Comparison of ENCODE assay signal across 8 cellular contexts in the genomic region with DNA sequence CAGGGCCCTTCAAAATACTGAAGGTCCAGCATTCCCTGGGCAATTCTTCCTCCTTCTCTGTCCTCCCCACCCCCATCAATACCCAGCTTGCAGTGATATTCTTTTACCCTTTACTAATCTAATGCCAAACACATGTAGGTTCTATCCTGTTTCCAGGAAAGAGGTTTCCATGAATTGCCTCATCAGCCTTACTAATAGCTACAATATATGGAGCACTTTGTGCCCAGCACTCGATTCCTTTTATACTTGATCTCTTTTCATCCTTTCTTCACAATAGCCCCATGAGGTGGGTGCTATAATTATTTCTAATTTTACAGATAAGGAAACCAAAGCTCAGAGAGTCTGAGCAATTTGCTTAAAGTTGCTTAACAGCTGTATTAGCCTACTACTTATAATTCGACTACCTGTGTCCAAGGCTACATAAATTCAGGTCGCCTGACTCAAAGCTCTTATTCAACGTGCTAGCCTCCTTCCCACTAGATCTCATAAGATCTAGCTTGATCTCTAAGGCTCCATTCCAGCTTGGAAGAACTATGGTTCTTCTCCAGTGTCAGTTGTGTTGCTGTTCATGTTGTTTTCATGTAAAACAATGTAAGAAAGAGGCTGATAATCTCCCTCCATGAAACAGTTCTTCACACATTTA.
A peak's percentile ranks its signal among the peaks of the same experiment; 100 is the strongest.
DNase-seq lines count a peak whose midpoint lies in the region; ATAC-seq, FAIRE-seq and TF ChIP-seq lines count a peak whose summit lies in the region.

No MANE protein-coding gene starts in this region.

- peaks cover 9% of the 10 kb centered on the region for H3K9me3 Mint-ChIP-seq in activated naive CD8-positive, alpha-beta T cell treated with anti-CD3 and anti-CD28 coated beads, Interleukin-2, amount 50 U/mL, for 24 hours

- CTCF ChIA-PET in AG04450 (lab: Charles Lee) (interaction anchor here (0.6 to 2.4 kb wide), 6 partner anchors 8 to 325 kb away, joined by 3 to 11 read pairs (median 3); no protein-coding TSS in a partner anchor), HepG2 (lab: Yijun Ruan, JAX; ENCODE audit: low intra/inter-chr PET ratio, low total read pairs) (no interaction called here)

- H3K27ac ChIP-seq in AG04450 (ENCODE audit: low read depth, low read length) = peak overlapping the region; percentile 92
- H3K27ac ChIP-seq in HepG2 (ENCODE audit: extremely low read length, insufficient read depth, low read length) = no peak overlapping the region

- peaks cover 31% of the 10 kb centered on the region for H3K4me1 ChIP-seq in HepG2 (ENCODE audit: insufficient read depth, low read length)

- no peaks in the 10 kb centered on the region for H3K27me3 Mint-ChIP-seq in activated naive CD8-positive, alpha-beta T cell treated with anti-CD3 and anti-CD28 coated beads, Interleukin-2, amount 50 U/mL, for 24 hours

- H3K9ac ChIP-seq in HepG2 (ENCODE audit: insufficient read depth, low read depth, low read length) = no peak overlapping the region

- no peaks in the 10 kb centered on the region for H4K20me1 ChIP-seq in HepG2 (ENCODE audit: insufficient read depth, low read length)

- POLR2A ChIA-PET in AG04450 (lab: Yijun Ruan, JAX) (interaction anchor here (0.7 to 2.2 kb wide), 17 partner anchors 9 to 306 kb away, joined by 3 to 19 read pairs (median 4); a partner anchor contains a TSS), HepG2 (lab: Yijun Ruan, JAX) (no interaction called here)

- WGBS in HepG2 (ENCODE audit: low lambda C conversion rate) = 13% methylated on average over 4 of the region's 4 CpGs
- 51 to 62% methylated on average over 4 of the region's 4 CpGs for WGBS in lower leg skin, 2 donors

- no peaks in the 10 kb centered on the region for H3K9me3 ChIP-seq in AG04450 (ENCODE audit: control insufficient read depth, insufficient read depth, low read length)
- H3K9me3 ChIP-seq in HepG2 (ENCODE audit: low read length) = no peaks in the 10 kb centered on the region

- TF ChIP-seq EP300 in HepG2 (IDR thresholded peaks at IDR 0.05; ENCODE audit: low read depth in 2 of 2, low read length in 2 of 2) (no peak), HepG2 (CRISPR knock-in tag; IDR thresholded peaks at IDR 0.05; ENCODE audit: borderline replicate concordance) (no peak)

- TF ChIP-seq RAD21 in HepG2 (CRISPR knock-in tag; IDR thresholded peaks at IDR 0.05) = no peak

- H3K27me3 ChIP-seq in AG04450 (ENCODE audit: control insufficient read depth, insufficient read depth, low read length) (no peaks in the 10 kb centered on the region), HepG2 (ENCODE audit: control insufficient read depth in 1 of 2, insufficient read depth in 2 of 2, low read length in 2 of 2) (no peaks in the 10 kb centered on the region)

- H3K4me3 ChIP-seq in AG04450 (ENCODE audit: low read depth, low read length) (no peak overlapping the region), HepG2 (replicated peaks in 1 of 3; ENCODE audit: insufficient read depth in 1 of 3, low read depth in 2 of 3, low read length in 3 of 3) (no peak overlapping the region), lower leg skin (ENCODE audit: low read depth, poor library complexity, severe bottlenecking) (no peak overlapping the region)

- DNase-seq in AG04450 (ENCODE audit: low read depth, low spot score) (peak; percentile 26), HepG2 (ENCODE audit: low spot score) (no peak), mucosa of gallbladder (ENCODE audit: low spot score) (no peak), lower leg skin (ENCODE audit: low spot score in 2 of 2) (no peak), HK-2 (ENCODE audit: unreplicated experiment) (no peak)
- no peak for DNase-seq in activated naive CD8-positive, alpha-beta T cell treated with anti-CD3 and anti-CD28 coated beads, Interleukin-2, amount 50 U/mL, for 24 hours

- peaks cover 27% of the 10 kb centered on the region for H3K4me1 Mint-ChIP-seq in activated naive CD8-positive, alpha-beta T cell treated with anti-CD3 and anti-CD28 coated beads, Interleukin-2, amount 50 U/mL, for 24 hours

- H3K36me3 ChIP-seq in HepG2 (replicated peaks in 1 of 2; ENCODE audit: control insufficient read depth in 1 of 2, insufficient read depth in 2 of 2, low read length in 2 of 2) = no peaks in the 10 kb centered on the region

- no peak for TF ChIP-seq CTCF in AG04450 (IDR thresholded peaks at IDR 0.05; ENCODE audit: low read depth, low read length)
- TF ChIP-seq CTCF in HepG2 (CRISPR knock-in tag; IDR thresholded peaks at IDR 0.05) = no peak
- TF ChIP-seq CTCF in lower leg skin (IDR thresholded peaks at IDR 0.05) = no peak

- no peaks in the 10 kb centered on the region for H3K79me2 ChIP-seq in HepG2 (ENCODE audit: insufficient read depth, low read length)

- in situ Hi-C loops in HepG2 (cut with HindIII; ENCODE audit: extremely low pct_ligation_motif_present, low pct_unique_long_range_greater_than_20kb) = no loop called here

- no peak for TF ChIP-seq POLR2A in HepG2 (IDR thresholded peaks at IDR 0.05; ENCODE audit: insufficient read depth in 1 of 2, low read depth in 2 of 2, low read length in 2 of 2)
- no peak for TF ChIP-seq POLR2A in lower leg skin (IDR thresholded peaks at IDR 0.05)

- H3K4me2 ChIP-seq in HepG2 (ENCODE audit: low read depth, low read length) = peak overlapping the region; percentile 59

- intact Hi-C loops in HepG2 (cut with micrococcal nuclease; ENCODE audit: unreplicated experiment) = no loop called here
- intact Hi-C loops in lower leg skin (cut with DNase I; ENCODE audit: low total_unique reads) = no loop called here

- no peak overlapping the region for H3K4me3 Mint-ChIP-seq in activated naive CD8-positive, alpha-beta T cell treated with anti-CD3 and anti-CD28 coated beads, Interleukin-2, amount 50 U/mL, for 24 hours

- H2AFZ ChIP-seq in HepG2 (ENCODE audit: low read length) = no peak overlapping the region

- peak overlapping the region; percentile 20 for H3K27ac Mint-ChIP-seq in activated naive CD8-positive, alpha-beta T cell treated with anti-CD3 and anti-CD28 coated beads, Interleukin-2, amount 50 U/mL, for 24 hours

- BruUV-seq in HepG2 (replicated peaks; lab: Mats Ljungman, UMichigan) = no TSS peak

- no peak for FAIRE-seq in HepG2 (lab: Jason Lieb, UNC)

- peak; percentile 2 for ATAC-seq in HG02678 (IDR thresholded peaks at IDR 0.05; ENCODE audit: unreplicated experiment)
- no peak for ATAC-seq in activated naive CD8-positive, alpha-beta T cell treated with anti-CD3 and anti-CD28 coated beads, Interleukin-2, amount 50 U/mL, for 24 hours
- no peak for ATAC-seq in HepG2
- no peak for ATAC-seq in GM18861 (IDR thresholded peaks at IDR 0.05; ENCODE audit: unreplicated experiment)

- H3K36me3 Mint-ChIP-seq in activated naive CD8-positive, alpha-beta T cell treated with anti-CD3 and anti-CD28 coated beads, Interleukin-2, amount 50 U/mL, for 24 hours (ENCODE audit: low read depth) = peaks cover 3% of the 10 kb centered on the region

TF ChIP-seq in HepG2, 621 proteins besides CTCF, POLR2A, EP300 and RAD21 (continues in another document):
- TF ChIP-seq ZFP62 (CRISPR knock-in tag; IDR thresholded peaks at IDR 0.05) = no peak
- TF ChIP-seq GTF3A (CRISPR knock-in tag; conservative IDR thresholded peaks at IDR 0.05) = no peak
- TF ChIP-seq ZNF329 (CRISPR knock-in tag; IDR thresholded peaks at IDR 0.05; ENCODE audit: low read depth) = no peak
- TF ChIP-seq, protein P1, sequence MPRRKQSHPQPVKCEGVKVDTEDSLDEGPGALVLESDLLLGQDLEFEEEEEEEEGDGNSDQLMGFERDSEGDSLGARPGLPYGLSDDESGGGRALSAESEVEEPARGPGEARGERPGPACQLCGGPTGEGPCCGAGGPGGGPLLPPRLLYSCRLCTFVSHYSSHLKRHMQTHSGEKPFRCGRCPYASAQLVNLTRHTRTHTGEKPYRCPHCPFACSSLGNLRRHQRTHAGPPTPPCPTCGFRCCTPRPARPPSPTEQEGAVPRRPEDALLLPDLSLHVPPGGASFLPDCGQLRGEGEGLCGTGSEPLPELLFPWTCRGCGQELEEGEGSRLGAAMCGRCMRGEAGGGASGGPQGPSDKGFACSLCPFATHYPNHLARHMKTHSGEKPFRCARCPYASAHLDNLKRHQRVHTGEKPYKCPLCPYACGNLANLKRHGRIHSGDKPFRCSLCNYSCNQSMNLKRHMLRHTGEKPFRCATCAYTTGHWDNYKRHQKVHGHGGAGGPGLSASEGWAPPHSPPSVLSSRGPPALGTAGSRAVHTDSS (CRISPR knock-in tag; conservative IDR thresholded peaks at IDR 0.05) = no peak
- no peak for TF ChIP-seq ADNP (CRISPR knock-in tag; IDR thresholded peaks at IDR 0.05)
- TF ChIP-seq FOXK1 (CRISPR knock-in tag; IDR thresholded peaks at IDR 0.05; ENCODE audit: borderline replicate concordance, low read depth) = no peak
- no peak for TF ChIP-seq ZNF253 (CRISPR knock-in tag; IDR thresholded peaks at IDR 0.05; ENCODE audit: borderline replicate concordance)
- TF ChIP-seq, protein P2, sequence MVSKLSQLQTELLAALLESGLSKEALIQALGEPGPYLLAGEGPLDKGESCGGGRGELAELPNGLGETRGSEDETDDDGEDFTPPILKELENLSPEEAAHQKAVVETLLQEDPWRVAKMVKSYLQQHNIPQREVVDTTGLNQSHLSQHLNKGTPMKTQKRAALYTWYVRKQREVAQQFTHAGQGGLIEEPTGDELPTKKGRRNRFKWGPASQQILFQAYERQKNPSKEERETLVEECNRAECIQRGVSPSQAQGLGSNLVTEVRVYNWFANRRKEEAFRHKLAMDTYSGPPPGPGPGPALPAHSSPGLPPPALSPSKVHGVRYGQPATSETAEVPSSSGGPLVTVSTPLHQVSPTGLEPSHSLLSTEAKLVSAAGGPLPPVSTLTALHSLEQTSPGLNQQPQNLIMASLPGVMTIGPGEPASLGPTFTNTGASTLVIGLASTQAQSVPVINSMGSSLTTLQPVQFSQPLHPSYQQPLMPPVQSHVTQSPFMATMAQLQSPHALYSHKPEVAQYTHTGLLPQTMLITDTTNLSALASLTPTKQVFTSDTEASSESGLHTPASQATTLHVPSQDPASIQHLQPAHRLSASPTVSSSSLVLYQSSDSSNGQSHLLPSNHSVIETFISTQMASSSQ (IDR thresholded peaks at IDR 0.05; ENCODE audit: low read depth) = no peak
- TF ChIP-seq, protein P2 (CRISPR knock-in tag; IDR thresholded peaks at IDR 0.05; ENCODE audit: borderline replicate concordance) = no peak
- TF ChIP-seq MYNN (CRISPR knock-in tag; IDR thresholded peaks at IDR 0.05; ENCODE audit: low read depth) = no peak
- no peak for TF ChIP-seq SNAPC2 (CRISPR knock-in tag; IDR thresholded peaks at IDR 0.05)
